Comparison of ENCODE assay signal across 29 cellular contexts in the genomic region with DNA sequence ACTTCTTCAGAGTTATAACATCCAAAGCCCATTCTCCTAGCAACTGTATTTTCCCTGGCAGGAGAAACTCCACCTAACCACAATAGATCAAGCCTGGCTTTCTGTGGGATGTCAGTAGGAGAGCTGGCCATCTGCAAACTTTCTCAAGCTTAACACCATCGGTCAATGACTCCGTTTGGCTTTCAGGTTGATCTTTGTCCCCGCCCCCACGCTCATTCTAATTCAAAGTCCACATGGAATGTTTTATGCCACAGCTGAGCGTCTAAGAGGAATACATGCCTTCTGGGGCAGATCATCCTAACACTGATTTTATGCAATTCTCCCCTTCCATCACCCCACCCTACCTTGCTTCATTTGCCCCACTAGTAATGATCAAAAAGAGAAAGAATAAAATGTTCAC. TPM values are rescaled to one million over a fixed set of nuclear protein-coding genes. Genes with fewer than 3 reads are reported as not detected.
A peak's percentile ranks its signal among the peaks of the same experiment; 100 is the strongest.
DNase-seq lines count a peak whose midpoint lies in the region; ATAC-seq and TF ChIP-seq lines count a peak whose summit lies in the region.
"Had no signal": no experiment of that assay in that cellular context is flagged by ENCODE, and none has a peak within 500 bp of the region (broad histone marks: within the 10 kb centered on the region; RNA-seq: fewer than 3 reads in every experiment).

No MANE protein-coding gene starts in this region.

- H3K9me2 ChIP-seq in hepatocyte (replicated peaks; ENCODE audit: insufficient read depth) = no peaks in the 10 kb centered on the region

- H3K27ac ChIP-seq in hepatocyte (peak overlapping the region; percentile 50), mesendoderm (ENCODE audit: low read depth, low read length) (no peak overlapping the region)
- H3K27ac ChIP-seq: adrenal gland, epithelial cell of prostate, HL-60 had no signal

- peaks cover 26% of the 10 kb centered on the region for H3K79me2 ChIP-seq in hepatocyte
- H3K79me2 ChIP-seq in mesendoderm (ENCODE audit: control insufficient read depth, insufficient read depth, low read length) = no peaks in the 10 kb centered on the region

- H3K27me3 ChIP-seq in NT2/D1 (ENCODE audit: insufficient read depth, insufficient read length) (no peaks in the 10 kb centered on the region), hepatocyte (no peaks in the 10 kb centered on the region), mesendoderm (ENCODE audit: insufficient read depth, low read length, poor library complexity) (no peaks in the 10 kb centered on the region)
- H3K27me3 ChIP-seq: adrenal gland had no signal

- no peak overlapping the region for H3K4ac ChIP-seq in mesendoderm (ENCODE audit: low read depth, low read length)

- H3K79me1 ChIP-seq in mesendoderm (ENCODE audit: low read length) = no peaks in the 10 kb centered on the region

- no peak overlapping the region for H3K4me3 Mint-ChIP-seq in T-helper 2 cell treated with Interferon-gamma antibody and Interleukin-4, amounts not matched to agents 5 μg/mL and 100 μg/mL, for 36 hours
- H3K4me3 Mint-ChIP-seq: mesothelial cell of epicardium; naive thymus-derived CD8-positive, alpha-beta T cell; WTC11 had no signal

- no peak overlapping the region for H3K18ac ChIP-seq in mesendoderm (ENCODE audit: low read length)

- no peak overlapping the region for H3K9ac ChIP-seq in NT2/D1 (ENCODE audit: insufficient read length, low read depth)
- no peak overlapping the region for H3K9ac ChIP-seq in mesendoderm (ENCODE audit: low read length)

- no peaks in the 10 kb centered on the region for H3K27me3 Mint-ChIP-seq in T-helper 2 cell treated with Interferon-gamma antibody and Interleukin-4, amounts not matched to agents 5 μg/mL and 100 μg/mL, for 36 hours (ENCODE audit: low read depth)
- H3K27me3 Mint-ChIP-seq: IgD-negative memory B cell; naive thymus-derived CD8-positive, alpha-beta T cell had no signal

- H4K20me1 ChIP-seq in hepatocyte (ENCODE audit: insufficient read depth, poor library complexity, severe bottlenecking) = no peaks in the 10 kb centered on the region

- H3K56ac ChIP-seq in mesendoderm (ENCODE audit: low read length) = no peak overlapping the region

- no peak overlapping the region for H2AFZ ChIP-seq in hepatocyte

- peaks cover 11% of the 10 kb centered on the region for H3K36me3 ChIP-seq in NT2/D1 (ENCODE audit: insufficient read depth, insufficient read length, low read length)
- no peaks in the 10 kb centered on the region for H3K36me3 ChIP-seq in hepatocyte (replicated peaks; ENCODE audit: insufficient read depth, low read depth)
- no peaks in the 10 kb centered on the region for H3K36me3 ChIP-seq in mesendoderm (ENCODE audit: control insufficient read depth, insufficient read depth, low read length)
- H3K36me3 ChIP-seq: adrenal gland had no signal

- no peak overlapping the region for H2AK5ac ChIP-seq in mesendoderm (ENCODE audit: low read length)

- DNase-seq in NT2/D1 (ENCODE audit: low read depth, low spot score) = peak; percentile 9
- DNase-seq in hepatocyte (ENCODE audit: low spot score) = peak; percentile 68
- DNase-seq in mesendoderm = peak; percentile 6
- no peak for DNase-seq in T-helper 2 cell treated with Interferon-gamma antibody and Interleukin-4, amounts not matched to agents 5 μg/mL and 100 μg/mL, for 36 hours (ENCODE audit: low spot score)
- DNase-seq in sciatic nerve (ENCODE audit: low spot score) = no peak
- no peak for DNase-seq in NCI-H774 (lab: John Stamatoyannopoulos, UW)
- DNase-seq in GM19240 (ENCODE audit: insufficient read length, low spot score) = no peak
- DNase-seq: activated CD4-positive, alpha-beta T cell treated with anti-CD3 and anti-CD28 coated beads, Interleukin-2, amount 50 U/mL, for 1 hour; activated naive CD4-positive, alpha-beta T cell treated with Interleukin-2 at 50 U/mL for 16 hours; activated T-cell treated with anti-CD3 and anti-CD28 coated beads, Interleukin-2, amount 50 U/mL, for 48 hours; adrenal gland; C1 segment of cervical spinal cord; DMS79 treated with DMSO at 0.1 percent for 48 hours; effector CD8-positive, alpha-beta T cell; left cardiac atrium; naive thymus-derived CD8-positive, alpha-beta T cell; NCI-H1694; NCI-H2171 treated with DMSO at 0.1 percent for 48 hours; NCI-H524 treated with DMSO at 0.1 percent for 48 hours; NK-92 treated with Interleukin-12 subunit alpha and Interleukin-12 subunit beta, amount 100 ng/mL, for 24 hours; SHP77 treated with DMSO at 0.1 percent for 48 hours; stimulated activated CD4-positive, alpha-beta T cell treated with anti-CD3 and anti-CD28 coated beads, Interleukin-4, amount 100 ng/mL, for 1 hour; T-helper 9 cell had no signal

- H3K4me1 ChIP-seq in NT2/D1 (ENCODE audit: insufficient read depth, insufficient read length) (peaks cover 4% of the 10 kb centered on the region), hepatocyte (ENCODE audit: insufficient read depth) (peaks cover 19% of the 10 kb centered on the region), mesendoderm (ENCODE audit: control insufficient read depth, low read depth, low read length) (no peaks in the 10 kb centered on the region)

- no peak overlapping the region for H3K23ac ChIP-seq in mesendoderm (ENCODE audit: low read length)

- ATAC-seq in sciatic nerve = no peak
- ATAC-seq: left cardiac atrium; naive thymus-derived CD8-positive, alpha-beta T cell; Panc1; WTC11 had no signal

- H2BK5ac ChIP-seq in mesendoderm (ENCODE audit: low read length) = no peak overlapping the region

- H3K36me3 Mint-ChIP-seq in T-helper 2 cell treated with Interferon-gamma antibody and Interleukin-4, amounts not matched to agents 5 μg/mL and 100 μg/mL, for 36 hours (ENCODE audit: low read depth) = peaks cover 5% of the 10 kb centered on the region
- H3K36me3 Mint-ChIP-seq: WTC11 had no signal

- H2BK15ac ChIP-seq in mesendoderm (replicated peaks; ENCODE audit: low read depth) = no peak overlapping the region

- no peak overlapping the region for H4K5ac ChIP-seq in mesendoderm (ENCODE audit: low read length)

- no peak overlapping the region for H3K27ac Mint-ChIP-seq in T-helper 2 cell treated with Interferon-gamma antibody and Interleukin-4, amounts not matched to agents 5 μg/mL and 100 μg/mL, for 36 hours
- H3K27ac Mint-ChIP-seq: IgD-negative memory B cell; mesothelial cell of epicardium; naive thymus-derived CD8-positive, alpha-beta T cell had no signal

- H3K4me1 Mint-ChIP-seq in T-helper 2 cell treated with Interferon-gamma antibody and Interleukin-4, amounts not matched to agents 5 μg/mL and 100 μg/mL, for 36 hours (ENCODE audit: low read depth) = peaks cover 19% of the 10 kb centered on the region

- H3K9me3 ChIP-seq in NT2/D1 (ENCODE audit: insufficient read depth, low read length) = peaks cover 4% of the 10 kb centered on the region; the same call in 1 of the 2 replicates
- H3K9me3 ChIP-seq in hepatocyte (ENCODE audit: low read depth) = no peaks in the 10 kb centered on the region
- H3K9me3 ChIP-seq: adrenal gland had no signal

- no peak overlapping the region for H4K8ac ChIP-seq in mesendoderm (ENCODE audit: low read depth, low read length)

- H3K4me3 ChIP-seq in NT2/D1 (ENCODE audit: insufficient read length, low read depth) (no peak overlapping the region), hepatocyte (no peak overlapping the region), mesendoderm (ENCODE audit: low read length) (no peak overlapping the region)
- H3K4me3 ChIP-seq: adrenal gland had no signal

- peak overlapping the region; percentile 59 for H3K4me2 ChIP-seq in hepatocyte
- H3K4me2 ChIP-seq in mesendoderm (ENCODE audit: low read length) = no peak overlapping the region

- no peak overlapping the region for H2BK120ac ChIP-seq in mesendoderm (ENCODE audit: low read depth, low read length)

- H3K9me3 Mint-ChIP-seq in T-helper 2 cell treated with Interferon-gamma antibody and Interleukin-4, amounts not matched to agents 5 μg/mL and 100 μg/mL, for 36 hours = no peaks in the 10 kb centered on the region
- H3K9me3 Mint-ChIP-seq: IgD-negative memory B cell; mesothelial cell of epicardium; naive thymus-derived CD8-positive, alpha-beta T cell; WTC11 had no signal

- 60% methylated on average over 5 of the region's 5 CpGs for WGBS in hepatocyte (ENCODE audit: low lambda C conversion rate, missing lambda C conversion rate)
- WGBS in mesendoderm (ENCODE audit: extremely low coverage, insufficient coverage, low lambda C conversion rate) = no CpG with 5 or more reads among the region's 5 CpGs

- no peak for TF ChIP-seq CTCF in hepatocyte (IDR thresholded peaks at IDR 0.05; ENCODE audit: poor library complexity)

- intact Hi-C loops in sciatic nerve (cut with DNase I) = no loop called here

RNA-seq across cellular contexts. Expression of gene GVQW3, which starts 4.8 kb away (rescaled TPM):
- total RNA-seq in hepatocyte (2.3 and 6.0 TPM in 2 replicates), sciatic nerve (6.2 TPM)
- 0.36 and 1.9 TPM in 2 replicates for polyA plus RNA-seq in hepatocyte
- polyA plus RNA-seq in mesendoderm (2013, experiment 1 of 2) = 0.74 TPM
- 0.87 TPM for polyA plus RNA-seq in mesendoderm (2013, experiment 2 of 2)

RNA-seq across cellular contexts. Expression of gene THAP12, which starts 5.0 kb away (rescaled TPM):
- total RNA-seq in hepatocyte = 51.5 and 62.6 TPM in 2 replicates
- polyA plus RNA-seq in hepatocyte = 21.0 and 21.5 TPM in 2 replicates
- 33.7 TPM for polyA plus RNA-seq in mesendoderm (2013, experiment 1 of 2)
- polyA plus RNA-seq in mesendoderm (2013, experiment 2 of 2) = 32.6 TPM
- 45.6 TPM for total RNA-seq in sciatic nerve

RNA-seq across cellular contexts. Expression of gene EMSY, which starts 58.9 kb away (rescaled TPM):
- total RNA-seq in hepatocyte (19.4 and 39.9 TPM in 2 replicates), sciatic nerve (35.2 TPM)
- polyA plus RNA-seq in hepatocyte = 8.2 and 13.6 TPM in 2 replicates
- polyA plus RNA-seq in mesendoderm (2013, experiment 1 of 2) = 16.3 TPM
- polyA plus RNA-seq in mesendoderm (2013, experiment 2 of 2) = 15.0 TPM

Comparison
In these comparisons a context has a peak if more than half of its experiments do, and no peak if none do; other contexts are left out.
1. DNase-seq: peak in NT2/D1 (single experiment), hepatocyte (single experiment) and mesendoderm (single experiment); none in T-helper 2 cell treated with Interferon-gamma antibody and Interleukin-4, amounts not matched to agents 5 μg/mL and 100 μg/mL, for 36 hours (single experiment), sciatic nerve (single experiment), NCI-H774 (single experiment) and GM19240 (single experiment).